In the genomic region with DNA sequence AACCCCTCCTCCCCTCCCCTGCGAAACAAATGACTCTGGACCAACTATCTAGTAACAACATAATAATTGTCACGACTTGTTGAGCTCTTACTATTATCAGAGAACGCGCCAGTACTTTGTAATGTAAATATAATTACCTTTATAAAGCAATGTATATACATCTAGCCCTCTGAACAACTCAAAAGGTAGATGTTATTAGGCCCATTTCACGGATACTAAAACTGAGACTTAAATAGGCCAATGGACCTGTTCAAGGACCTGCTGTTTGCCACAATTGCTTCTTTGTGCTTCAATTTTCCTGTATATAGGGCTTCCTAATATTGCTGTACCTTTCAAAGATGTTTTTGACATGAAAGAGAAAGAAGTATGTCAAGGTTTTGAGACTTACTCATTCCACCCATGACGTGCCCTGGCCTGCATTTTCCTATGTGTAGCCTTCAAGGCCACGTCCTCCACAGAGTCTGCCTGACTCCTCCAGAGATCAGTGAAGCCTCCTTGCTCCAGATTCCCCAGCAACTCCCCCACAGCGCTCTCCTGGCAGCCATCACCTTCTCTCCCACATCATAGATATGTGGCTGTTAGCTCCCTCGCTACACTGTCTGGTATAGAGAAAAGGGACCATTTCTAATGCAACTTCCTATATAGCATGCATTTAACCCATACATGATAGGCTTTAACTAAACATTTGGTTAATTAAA, we compare ENCODE assay signal across 19 cellular contexts.
A peak's percentile ranks its signal among the peaks of the same experiment; 100 is the strongest.
DNase-seq lines count a peak whose midpoint lies in the region; ATAC-seq, FAIRE-seq and TF ChIP-seq lines count a peak whose summit lies in the region.
"Had no signal": no experiment of that assay in that cellular context is flagged by ENCODE, and none has a peak within 500 bp of the region (broad histone marks: within the 10 kb centered on the region; RNA-seq: fewer than 3 reads in every experiment).

No MANE protein-coding gene starts in this region.

- no peak for TF ChIP-seq CTCF in K562 (IDR thresholded peaks at IDR 0.05 in 2 of 3, conservative IDR thresholded peaks at IDR 0.05 in 1 of 3; ENCODE audit: insufficient read depth in 2 of 3, low read depth in 1 of 3, low read length in 3 of 3)
- no peak for TF ChIP-seq CTCF in testis (IDR thresholded peaks at IDR 0.05)

- no peak overlapping the region for H3K27ac Mint-ChIP-seq in activated CD4-positive, alpha-beta memory T cell treated with anti-CD3 and anti-CD28 coated beads for 36 hours
- H3K27ac Mint-ChIP-seq in activated CD4-positive, alpha-beta memory T cell treated with anti-CD3 and anti-CD28 coated beads, Interleukin-2, amount 10 ng/mL, durations not matched to agents 7 days and 5 days: no peak overlapping the region
- H3K27ac Mint-ChIP-seq: activated CD4-positive, alpha-beta T cell treated with anti-CD3 and anti-CD28 coated beads, Interleukin-2, amount 10 ng/mL, durations not matched to agents 7 days and 5 days had no signal

- 45% methylated on average over 9 of the region's 9 CpGs for WGBS in K562 (ENCODE audit: insufficient coverage, low coverage, missing lambda C conversion rate)
- WGBS in testis, 2 donors: 35 to 36% methylated on average over 9 of the region's 9 CpGs

- H3K4me3 Mint-ChIP-seq in activated CD4-positive, alpha-beta memory T cell treated with anti-CD3 and anti-CD28 coated beads for 36 hours: no peak overlapping the region
- no peak overlapping the region for H3K4me3 Mint-ChIP-seq in activated CD4-positive, alpha-beta memory T cell treated with anti-CD3 and anti-CD28 coated beads, Interleukin-2, amount 10 ng/mL, durations not matched to agents 7 days and 5 days
- H3K4me3 Mint-ChIP-seq: activated CD4-positive, alpha-beta T cell treated with anti-CD3 and anti-CD28 coated beads, Interleukin-2, amount 10 ng/mL, durations not matched to agents 7 days and 5 days had no signal

- no peaks in the 10 kb centered on the region for H3K36me3 Mint-ChIP-seq in activated CD4-positive, alpha-beta memory T cell treated with anti-CD3 and anti-CD28 coated beads for 36 hours
- no peaks in the 10 kb centered on the region for H3K36me3 Mint-ChIP-seq in activated CD4-positive, alpha-beta memory T cell treated with anti-CD3 and anti-CD28 coated beads, Interleukin-2, amount 10 ng/mL, durations not matched to agents 7 days and 5 days (ENCODE audit: low read depth)

- H3K79me2 ChIP-seq in K562 (ENCODE audit: control insufficient read depth, insufficient read depth, low read length): no peaks in the 10 kb centered on the region

- H3K9me1 ChIP-seq in K562 (ENCODE audit: control insufficient read depth, insufficient read depth, low read length): no peaks in the 10 kb centered on the region

- in situ Hi-C loops in K562 (cut with MboI): no loop called here

- FAIRE-seq in K562 (lab: Jason Lieb, UNC): peak; percentile 58
- FAIRE-seq: A204.1, pancreas had no signal

- TF ChIP-seq POLR2A in K562 (conservative IDR thresholded peaks at IDR 0.05) (no peak), testis (IDR thresholded peaks at IDR 0.05) (no peak)

- intact Hi-C loops in activated CD4-positive, alpha-beta memory T cell treated with anti-CD3 and anti-CD28 coated beads for 36 hours (cut with micrococcal nuclease): no loop called here
- intact Hi-C loops in K562 (cut with micrococcal nuclease): no loop called here
- intact Hi-C loops in testis (cut with DNase I; ENCODE audit: low total_unique reads): no loop called here

- no peak overlapping the region for H2AFZ ChIP-seq in K562 (ENCODE audit: low read depth, low read length)

- no TSS peak for BruUV-seq in K562 (replicated peaks; lab: Mats Ljungman, UMichigan)

- TF ChIP-seq EP300 in K562 (IDR thresholded peaks at IDR 0.05; ENCODE audit: low read length): no peak

- no peak overlapping the region for H3K4me2 ChIP-seq in K562 (ENCODE audit: insufficient read depth, low read length)

- TF ChIP-seq RAD21 in K562 (CRISPR knock-in tag; conservative IDR thresholded peaks at IDR 0.05 in 1 of 2, IDR thresholded peaks at IDR 0.05 in 1 of 2): no peak

- H3K27me3 Mint-ChIP-seq in activated CD4-positive, alpha-beta memory T cell treated with anti-CD3 and anti-CD28 coated beads for 36 hours: no peaks in the 10 kb centered on the region
- H3K27me3 Mint-ChIP-seq in activated CD4-positive, alpha-beta memory T cell treated with anti-CD3 and anti-CD28 coated beads, Interleukin-2, amount 10 ng/mL, durations not matched to agents 7 days and 5 days: no peaks in the 10 kb centered on the region
- H3K27me3 Mint-ChIP-seq: activated CD4-positive, alpha-beta T cell treated with anti-CD3 and anti-CD28 coated beads, Interleukin-2, amount 10 ng/mL, durations not matched to agents 7 days and 5 days had no signal

- no peaks in the 10 kb centered on the region for H3K9me3 Mint-ChIP-seq in activated CD4-positive, alpha-beta memory T cell treated with anti-CD3 and anti-CD28 coated beads for 36 hours
- no peaks in the 10 kb centered on the region for H3K9me3 Mint-ChIP-seq in activated CD4-positive, alpha-beta memory T cell treated with anti-CD3 and anti-CD28 coated beads, Interleukin-2, amount 10 ng/mL, durations not matched to agents 7 days and 5 days

- CTCF ChIA-PET in activated CD4-positive, alpha-beta memory T cell treated with anti-CD3 and anti-CD28 coated beads for 36 hours (lab: Charles Lee): no interaction called here
- CTCF ChIA-PET in activated CD4-positive, alpha-beta memory T cell treated with anti-CD3 and anti-CD28 coated beads, Interleukin-2, amount 10 ng/mL, durations not matched to agents 7 days and 5 days (lab: Charles Lee): no interaction called here
- CTCF ChIA-PET in K562 (lab: Yijun Ruan, JAX; ENCODE audit: low intra/inter-chr PET ratio): no interaction called here

- H3K9ac ChIP-seq in K562 (ENCODE audit: insufficient read depth in 1 of 2, low read depth in 2 of 2, low read length in 2 of 2): no peak overlapping the region

- POLR2A ChIA-PET in activated CD4-positive, alpha-beta memory T cell treated with anti-CD3 and anti-CD28 coated beads for 36 hours (lab: Charles Lee): no interaction called here
- POLR2A ChIA-PET in activated CD4-positive, alpha-beta memory T cell treated with anti-CD3 and anti-CD28 coated beads, Interleukin-2, amount 10 ng/mL, durations not matched to agents 7 days and 5 days (lab: Charles Lee): no interaction called here
- POLR2A ChIA-PET in K562 (lab: Yijun Ruan, JAX): interaction anchor here (1.1 kb wide), 1 partner anchor 10 kb away, joined by 3 read pairs; no protein-coding TSS in a partner anchor

- no peaks in the 10 kb centered on the region for H4K20me1 ChIP-seq in K562 (replicated peaks; ENCODE audit: control insufficient read depth, insufficient read depth, low read length)

- ATAC-seq in K562: no peak
- no peak for ATAC-seq in HG03025 (IDR thresholded peaks at IDR 0.05; ENCODE audit: low FRiP score, unreplicated experiment)
- ATAC-seq: body of pancreas, left colon had no signal

- H3K4me3 ChIP-seq in K562: no peak overlapping the region
- H3K4me3 ChIP-seq in testis: no peak overlapping the region
- no peak overlapping the region for H3K4me3 ChIP-seq in H7 (ENCODE audit: insufficient read depth, low read depth, low read length)
- H3K4me3 ChIP-seq: body of pancreas, pancreas had no signal

- peaks cover 6% of the 10 kb centered on the region for H3K4me1 Mint-ChIP-seq in activated CD4-positive, alpha-beta memory T cell treated with anti-CD3 and anti-CD28 coated beads for 36 hours (ENCODE audit: low read depth)
- H3K4me1 Mint-ChIP-seq in activated CD4-positive, alpha-beta memory T cell treated with anti-CD3 and anti-CD28 coated beads, Interleukin-2, amount 10 ng/mL, durations not matched to agents 7 days and 5 days: peaks cover 5% of the 10 kb centered on the region

- no peak overlapping the region for H3K27ac ChIP-seq in K562 (ENCODE audit: extremely low read depth, low read depth, low read length)
- H3K27ac ChIP-seq in testis: peak overlapping the region; percentile 14 to 41
- H3K27ac ChIP-seq: body of pancreas, pancreas had no signal

- H3K27me3 ChIP-seq in K562 (ENCODE audit: control insufficient read depth in 2 of 2, insufficient read depth in 2 of 2, low read length in 2 of 2) (no peaks in the 10 kb centered on the region), testis (no peaks in the 10 kb centered on the region), H7 (ENCODE audit: control insufficient read depth, insufficient read depth, low read length) (no peaks in the 10 kb centered on the region)
- H3K27me3 ChIP-seq: body of pancreas, pancreas had no signal

- DNase-seq in activated CD4-positive, alpha-beta memory T cell treated with anti-CD3 and anti-CD28 coated beads for 36 hours: peak; percentile 18
- DNase-seq in activated CD4-positive, alpha-beta memory T cell treated with anti-CD3 and anti-CD28 coated beads, Interleukin-2, amount 10 ng/mL, durations not matched to agents 7 days and 5 days: no peak
- DNase-seq in K562 (ENCODE audit: extremely low read depth in 1 of 4, low spot score in 3 of 4) (peak in 1 of 4 experiments; percentile 38), left kidney (ENCODE audit: low read depth, low spot score) (peak; percentile 81), testis (peak; percentile 92), H7 (no peak), NCI-H2196 (lab: John Stamatoyannopoulos, UW; ENCODE audit: unreplicated experiment) (no peak)
- DNase-seq: activated CD4-positive, alpha-beta T cell treated with anti-CD3 and anti-CD28 coated beads, Interleukin-2, amount 10 ng/mL, durations not matched to agents 7 days and 5 days; activated naive CD4-positive, alpha-beta T cell treated with anti-CD3 and anti-CD28 coated beads, Interleukin-2, amount 50 U/mL, for 16 hours; body of pancreas; HCEC 1CT; hippocampal formation; left colon; NCI-H1417 treated with DMSO at 0.1 percent for 48 hours; NCI-H2171 treated with DMSO at 0.1 percent for 48 hours; NCI-H82; pancreas had no signal

- H3K4me1 ChIP-seq in K562 (replicated peaks in 1 of 2; ENCODE audit: control insufficient read depth in 2 of 2, insufficient read depth in 2 of 2, low read length in 2 of 2): peaks cover 0 to 5% of the 10 kb centered on the region in 2 experiments; a peak in 2 of 5 replicates
- peaks cover 25% of the 10 kb centered on the region for H3K4me1 ChIP-seq in testis
- H3K4me1 ChIP-seq: body of pancreas, pancreas had no signal

- H3K36me3 ChIP-seq in K562 (ENCODE audit: control insufficient read depth, insufficient read depth, low read length) (no peaks in the 10 kb centered on the region), testis (ENCODE audit: low read depth, missing control alignments) (no peaks in the 10 kb centered on the region), H7 (replicated peaks; ENCODE audit: control insufficient read depth, insufficient read depth, low read length) (no peaks in the 10 kb centered on the region)
- H3K36me3 ChIP-seq: pancreas had no signal

- H3K9me3 ChIP-seq in K562 (replicated peaks; ENCODE audit: control insufficient read depth, insufficient read depth, low read depth, low read length) (no peaks in the 10 kb centered on the region), testis (no peaks in the 10 kb centered on the region)
- H3K9me3 ChIP-seq: body of pancreas, pancreas had no signal

Comparison
In these comparisons a context has a peak if more than half of its experiments do, and no peak if none do; other contexts are left out.
1. DNase-seq: peak in activated CD4-positive, alpha-beta memory T cell treated with anti-CD3 and anti-CD28 coated beads for 36 hours (single experiment), left kidney (single experiment) and testis (single experiment); none in activated CD4-positive, alpha-beta memory T cell treated with anti-CD3 and anti-CD28 coated beads, Interleukin-2, amount 10 ng/mL, durations not matched to agents 7 days and 5 days (single experiment), H7 (single experiment) and NCI-H2196 (single experiment).